ENCODE assay signal across 13 cellular contexts in the genomic region with DNA sequence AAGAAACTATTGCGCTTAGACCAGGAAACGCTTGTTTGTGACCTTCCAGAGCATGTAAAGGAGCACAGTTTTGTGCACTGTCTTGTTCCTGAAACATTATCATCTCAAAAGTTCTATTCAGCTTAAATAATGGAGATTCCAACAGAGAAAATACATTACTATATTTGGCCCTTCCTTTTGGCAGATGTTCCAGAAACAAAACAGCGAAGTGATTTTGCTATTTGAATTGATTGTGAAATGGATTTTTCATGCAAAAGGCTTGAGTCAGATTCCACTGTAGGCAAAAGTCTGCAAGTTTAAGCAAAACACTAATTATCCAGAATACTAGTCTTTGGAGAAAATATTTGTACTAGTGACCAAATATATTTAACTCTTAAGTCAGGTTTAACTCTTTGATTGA.
"Had no signal": no experiment of that assay in that cellular context is flagged by ENCODE, and none has a peak within 500 bp of the region (broad histone marks: within the 10 kb centered on the region; RNA-seq: fewer than 3 reads in every experiment).

No MANE protein-coding gene starts in this region.

- DNase-seq: activated CD4-positive, alpha-beta memory T cell treated with anti-CD3 and anti-CD28 coated beads, Interleukin-2, amount 10 ng/mL, durations not matched to agents 7 days and 5 days; activated CD4-positive, alpha-beta T cell treated with anti-CD3 and anti-CD28 coated beads for 1 hour; activated naive CD4-positive, alpha-beta T cell treated with Interleukin-2 at 50 U/mL for 16 hours; activated naive CD8-positive, alpha-beta T cell treated with anti-CD3 and anti-CD28 coated beads, Interleukin-2, amount 50 U/mL, for 24 hours; dorsolateral prefrontal cortex; esophagus squamous epithelium; natural killer cell; occipital lobe; SJCRH30; stimulated activated CD4-positive, alpha-beta T cell treated with anti-CD3 and anti-CD28 coated beads, Interleukin-4, amount 100 ng/mL, for 4 hours; stimulated activated naive CD8-positive, alpha-beta T cell treated with anti-CD3 and anti-CD28 coated beads, Interleukin-15, amount 100 ng/mL, for 72 hours; T-helper 9 cell had no signal

- H3K9me3 ChIP-seq: esophagus squamous epithelium, SJCRH30, thoracic aorta had no signal

- H3K27me3 ChIP-seq: dorsolateral prefrontal cortex, esophagus squamous epithelium, SJCRH30 had no signal

- H3K4me1 Mint-ChIP-seq: activated CD4-positive, alpha-beta memory T cell treated with anti-CD3 and anti-CD28 coated beads, Interleukin-2, amount 10 ng/mL, durations not matched to agents 7 days and 5 days; activated naive CD8-positive, alpha-beta T cell treated with anti-CD3 and anti-CD28 coated beads, Interleukin-2, amount 50 U/mL, for 24 hours; natural killer cell; stimulated activated naive CD8-positive, alpha-beta T cell treated with anti-CD3 and anti-CD28 coated beads, Interleukin-15, amount 100 ng/mL, for 72 hours had no signal

- H3K4me3 Mint-ChIP-seq: activated CD4-positive, alpha-beta memory T cell treated with anti-CD3 and anti-CD28 coated beads, Interleukin-2, amount 10 ng/mL, durations not matched to agents 7 days and 5 days; activated naive CD8-positive, alpha-beta T cell treated with anti-CD3 and anti-CD28 coated beads, Interleukin-2, amount 50 U/mL, for 24 hours; natural killer cell; stimulated activated naive CD8-positive, alpha-beta T cell treated with anti-CD3 and anti-CD28 coated beads, Interleukin-15, amount 100 ng/mL, for 72 hours had no signal

- H3K4me3 ChIP-seq: dorsolateral prefrontal cortex, esophagus squamous epithelium, SJCRH30, thoracic aorta had no signal

- H3K27ac ChIP-seq: dorsolateral prefrontal cortex, esophagus squamous epithelium, SJCRH30, thoracic aorta had no signal

- H3K27ac Mint-ChIP-seq: activated CD4-positive, alpha-beta memory T cell treated with anti-CD3 and anti-CD28 coated beads, Interleukin-2, amount 10 ng/mL, durations not matched to agents 7 days and 5 days; activated naive CD8-positive, alpha-beta T cell treated with anti-CD3 and anti-CD28 coated beads, Interleukin-2, amount 50 U/mL, for 24 hours; natural killer cell; stimulated activated naive CD8-positive, alpha-beta T cell treated with anti-CD3 and anti-CD28 coated beads, Interleukin-15, amount 100 ng/mL, for 72 hours had no signal

- H3K36me3 Mint-ChIP-seq: natural killer cell had no signal

- H3K9me3 Mint-ChIP-seq: activated CD4-positive, alpha-beta memory T cell treated with anti-CD3 and anti-CD28 coated beads, Interleukin-2, amount 10 ng/mL, durations not matched to agents 7 days and 5 days; activated naive CD8-positive, alpha-beta T cell treated with anti-CD3 and anti-CD28 coated beads, Interleukin-2, amount 50 U/mL, for 24 hours; stimulated activated naive CD8-positive, alpha-beta T cell treated with anti-CD3 and anti-CD28 coated beads, Interleukin-15, amount 100 ng/mL, for 72 hours had no signal

- H3K36me3 ChIP-seq: esophagus squamous epithelium, SJCRH30, thoracic aorta had no signal

- H3K4me1 ChIP-seq: esophagus squamous epithelium, SJCRH30 had no signal

- ATAC-seq: activated naive CD8-positive, alpha-beta T cell treated with anti-CD3 and anti-CD28 coated beads, Interleukin-2, amount 50 U/mL, for 24 hours; natural killer cell; stimulated activated naive CD8-positive, alpha-beta T cell treated with anti-CD3 and anti-CD28 coated beads, Interleukin-15, amount 100 ng/mL, for 72 hours had no signal

- H3K27me3 Mint-ChIP-seq: activated CD4-positive, alpha-beta memory T cell treated with anti-CD3 and anti-CD28 coated beads, Interleukin-2, amount 10 ng/mL, durations not matched to agents 7 days and 5 days had no signal
